Comparison of ENCODE assay signal across 12 cellular contexts in the genomic region with DNA sequence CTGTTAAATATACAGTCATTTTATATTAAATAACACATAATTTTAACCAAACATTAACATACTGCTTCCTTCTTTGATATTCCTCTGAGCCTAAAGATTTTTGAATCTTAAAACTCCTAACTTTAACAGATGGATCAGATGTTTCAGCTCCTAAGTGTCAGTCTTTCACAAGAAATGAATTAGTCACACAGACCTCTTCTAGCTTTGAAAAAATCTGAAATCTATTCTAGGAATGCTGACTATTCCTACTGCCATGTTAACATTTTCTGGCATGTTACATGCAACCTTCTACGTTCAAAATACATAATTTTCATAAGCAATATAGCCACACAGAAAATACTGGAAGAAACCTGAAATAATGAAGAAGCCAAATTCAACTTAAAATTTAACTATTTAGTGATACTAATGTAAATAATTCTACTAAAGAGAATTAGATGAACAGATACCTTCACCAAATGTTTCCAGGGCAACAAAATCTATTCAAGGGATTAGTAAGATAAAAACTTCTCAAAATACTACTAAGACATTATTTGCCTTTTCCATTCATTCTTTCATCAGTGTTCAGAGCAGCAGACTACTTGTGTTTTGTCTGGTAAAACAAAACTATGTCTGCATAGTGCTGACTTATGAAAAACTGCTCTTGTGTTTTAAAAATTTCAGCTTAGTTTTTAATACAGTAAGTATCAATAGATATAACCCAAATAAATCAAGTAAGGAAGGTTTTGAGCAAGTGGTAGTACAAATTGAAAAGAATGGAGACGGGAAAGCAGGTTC. TPM values are rescaled to one million over a fixed set of nuclear protein-coding genes. Genes with fewer than 3 reads are reported as not detected.
A peak's percentile ranks its signal among the peaks of the same experiment; 100 is the strongest.
DNase-seq lines count a peak whose midpoint lies in the region; ATAC-seq and TF ChIP-seq lines count a peak whose summit lies in the region.
"Had no signal": no experiment of that assay in that cellular context is flagged by ENCODE, and none has a peak within 500 bp of the region (broad histone marks: within the 10 kb centered on the region; RNA-seq: fewer than 3 reads in every experiment).

No MANE protein-coding gene starts in this region.

- intact Hi-C loops in psoas muscle (cut with DNase I) (no loop called here), sciatic nerve (cut with DNase I) (no loop called here)

- peak; percentile 65 for DNase-seq in HS-5 (ENCODE audit: low read depth)
- peak; percentile 87 for DNase-seq in fibroblast of peridontal ligament (ENCODE audit: extremely low read depth)
- DNase-seq in psoas muscle = no peak
- no peak for DNase-seq in Peyer's patch
- no peak for DNase-seq in HPDE6-E6E7 (ENCODE audit: extremely low spot score)
- DNase-seq in sciatic nerve (ENCODE audit: low spot score) = no peak
- DNase-seq: adrenal gland, Karpas-422, NCI-H2171 treated with DMSO at 0.1 percent for 48 hours had no signal

- H3K9me3 ChIP-seq in psoas muscle = no peaks in the 10 kb centered on the region
- H3K9me3 ChIP-seq in Peyer's patch = no peaks in the 10 kb centered on the region
- H3K9me3 ChIP-seq: adrenal gland, right atrium auricular region had no signal

- TF ChIP-seq CTCF in psoas muscle (IDR thresholded peaks at IDR 0.05) (no peak), Peyer's patch (IDR thresholded peaks at IDR 0.05) (no peak)

- H3K27ac ChIP-seq in psoas muscle = no peak overlapping the region
- H3K27ac ChIP-seq in Peyer's patch = no peak overlapping the region
- H3K27ac ChIP-seq: adrenal gland, right atrium auricular region had no signal

- WGBS in psoas muscle, 3 donors = 61 to 64% (median 62%) methylated on average over 2 of the region's 2 CpGs

- H3K4me3 ChIP-seq in psoas muscle = no peak overlapping the region
- H3K4me3 ChIP-seq in Peyer's patch = no peak overlapping the region
- H3K4me3 ChIP-seq: adrenal gland, right atrium auricular region had no signal

- no peak for TF ChIP-seq POLR2A in Peyer's patch (IDR thresholded peaks at IDR 0.05)

- H3K27me3 ChIP-seq in psoas muscle (ENCODE audit: insufficient read depth in 3 of 3, low read length in 2 of 3) = no peaks in the 10 kb centered on the region
- H3K27me3 ChIP-seq in Peyer's patch = no peaks in the 10 kb centered on the region
- H3K27me3 ChIP-seq: adrenal gland, right atrium auricular region had no signal

- H3K4me1 ChIP-seq in psoas muscle (peaks cover 24% of the 10 kb centered on the region), Peyer's patch (peaks cover 0 to 4% (median 0%) of the 10 kb centered on the region in 4 donors)

- ATAC-seq in SK-N-SH treated with all-trans-retinoic acid at 6 μM for 48 hours (peak; percentile 89), psoas muscle (peak; percentile 49 to 87 (median 70)), sciatic nerve (no peak), GM19035 (IDR thresholded peaks at IDR 0.05; ENCODE audit: unreplicated experiment) (no peak)

- H3K36me3 ChIP-seq in psoas muscle (ENCODE audit: insufficient read depth in 1 of 2, low read depth in 1 of 2) (no peaks in the 10 kb centered on the region), Peyer's patch (no peaks in the 10 kb centered on the region)
- H3K36me3 ChIP-seq: adrenal gland, right atrium auricular region had no signal

TF ChIP-seq in SK-N-SH treated with all-trans-retinoic acid at 6 μM for 48 hours, 23 proteins besides CTCF, POLR2A, EP300 and RAD21:
- TF ChIP-seq ZFP30 (CRISPR knock-in tag; IDR thresholded peaks at IDR 0.05) (no peak), ISL1 (CRISPR knock-in tag; IDR thresholded peaks at IDR 0.05) (peak; percentile 21; the same call in 1 of the 2 replicates)

RNA-seq across cellular contexts. Expression of gene JMJD1C, which starts 9.2 kb away (rescaled TPM):
- total RNA-seq in psoas muscle (10 to 100 TPM; 23.3 to 74.4 (median 30.3) TPM), Peyer's patch (100 to 1,000 TPM in 3 of 4 donors, 10 to 100 TPM in 1; 92.0 to 153 (median 124) TPM), sciatic nerve (141 TPM)
- 10 to 100 TPM; 17.5 to 35.6 (median 17.7) TPM for polyA plus RNA-seq in psoas muscle

Comparison
In these comparisons a context has a peak if more than half of its experiments do, and no peak if none do; other contexts are left out.
1. DNase-seq: peak in HS-5 (single experiment) and fibroblast of peridontal ligament (single experiment); none in psoas muscle (0 of 2), Peyer's patch (0 of 3), HPDE6-E6E7 (single experiment) and sciatic nerve (single experiment).
2. ATAC-seq: peak in SK-N-SH treated with all-trans-retinoic acid at 6 μM for 48 hours (single experiment) and psoas muscle (4 of 4); none in sciatic nerve (single experiment) and GM19035 (single experiment).